Comparison of ENCODE assay signal across 19 cellular contexts in the genomic region with DNA sequence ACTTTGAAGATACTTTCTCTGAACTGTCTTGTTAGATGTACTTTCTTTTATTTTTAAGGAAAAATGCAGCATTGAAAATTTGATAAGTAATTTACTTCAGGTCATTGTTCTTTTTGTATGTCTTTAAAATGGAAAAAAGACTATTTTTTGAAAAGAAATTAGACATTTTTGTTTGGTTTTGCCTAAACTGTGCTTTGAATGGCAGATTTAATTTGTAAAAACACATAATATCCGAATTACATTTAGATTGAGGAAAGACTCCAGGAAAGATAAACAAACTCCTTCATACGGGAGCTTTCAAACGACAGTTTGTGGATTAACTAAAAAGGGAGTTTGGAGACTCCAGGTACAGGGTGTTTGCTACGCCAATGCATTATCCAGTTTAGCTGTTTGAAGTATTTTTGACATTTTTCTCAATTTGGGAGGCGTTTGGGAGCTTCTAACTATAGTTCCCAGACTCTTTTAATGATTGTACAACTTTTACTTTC. TPM values are rescaled to one million over a fixed set of nuclear protein-coding genes. Genes with fewer than 3 reads are reported as not detected.
A peak's percentile ranks its signal among the peaks of the same experiment; 100 is the strongest.
DNase-seq lines count a peak whose midpoint lies in the region; ATAC-seq and TF ChIP-seq lines count a peak whose summit lies in the region.
"Had no signal": no experiment of that assay in that cellular context is flagged by ENCODE, and none has a peak within 500 bp of the region (broad histone marks: within the 10 kb centered on the region; RNA-seq: fewer than 3 reads in every experiment).

No MANE protein-coding gene starts in this region.

- no peak for TF ChIP-seq CTCF in GM23338 (conservative IDR thresholded peaks at IDR 0.05; ENCODE audit: low read depth in 2 of 2)
- no peak for TF ChIP-seq CTCF in chondrocyte (IDR thresholded peaks at IDR 0.05)
- no peak for TF ChIP-seq CTCF in nephron (IDR thresholded peaks at IDR 0.05; ENCODE audit: unreplicated experiment in 3 of 3)
- TF ChIP-seq CTCF in suprapubic skin (IDR thresholded peaks at IDR 0.05) = no peak
- no peak for TF ChIP-seq CTCF in GM10248 (IDR thresholded peaks at IDR 0.05; ENCODE audit: control extremely low read depth, extremely low read depth, low read depth, missing control alignments)

- CTCF ChIA-PET in GM10248 (lab: Yijun Ruan, JAX) = interaction anchor here (1.2 kb wide), 1 partner anchor 16 kb away, joined by 3 read pairs; no protein-coding TSS in a partner anchor

- peaks cover 2% of the 10 kb centered on the region for H3K27me3 Mint-ChIP-seq in GM23338 (ENCODE audit: insufficient read depth, low read depth, poor library complexity)
- H3K27me3 Mint-ChIP-seq in chondrocyte (ENCODE audit: low read depth) = no peaks in the 10 kb centered on the region
- peaks cover 4% of the 10 kb centered on the region for H3K27me3 Mint-ChIP-seq in nephron (ENCODE audit: low read depth)
- H3K27me3 Mint-ChIP-seq: stimulated activated naive B cell treated with anti-CD40 and anti-IgM and Interleukin-4, amounts not matched to agents 10 μg/mL and 1 μg/mL and 100 μg/mL, for 72 hours had no signal

- no peaks in the 10 kb centered on the region for H3K36me3 ChIP-seq in GM23338 (ENCODE audit: insufficient read depth)
- no peaks in the 10 kb centered on the region for H3K36me3 ChIP-seq in suprapubic skin
- H3K36me3 ChIP-seq: BE2C, cardiac muscle cell, pancreas had no signal

- H3K36me3 Mint-ChIP-seq in GM23338 (ENCODE audit: low read depth) (no peaks in the 10 kb centered on the region), chondrocyte (ENCODE audit: low read depth) (no peaks in the 10 kb centered on the region), nephron (ENCODE audit: low read depth) (peaks cover 20% of the 10 kb centered on the region)
- H3K36me3 Mint-ChIP-seq: activated naive CD4-positive, alpha-beta T cell treated with anti-CD3 and anti-CD28 coated beads, Interleukin-2, amount 50 U/mL, for 72 hours had no signal

- H3K27ac Mint-ChIP-seq in GM23338 (no peak overlapping the region), chondrocyte (ENCODE audit: unreplicated experiment) (peak overlapping the region; percentile 8), nephron (peak overlapping the region; percentile 48 to 89 (median 80))
- H3K27ac Mint-ChIP-seq: activated naive CD4-positive, alpha-beta T cell treated with anti-CD3 and anti-CD28 coated beads, Interleukin-2, amount 50 U/mL, for 72 hours; activated T-cell treated with anti-CD3 and anti-CD28 coated beads, Interleukin-2, amount 50 U/mL, for 24 hours; memory B cell; stimulated activated naive B cell treated with anti-CD40 and anti-IgM and Interleukin-4, amounts not matched to agents 10 μg/mL and 1 μg/mL and 100 μg/mL, for 72 hours had no signal

- no peak overlapping the region for H3K27ac ChIP-seq in GM23338 (ENCODE audit: low read depth)
- peak overlapping the region; percentile 34 for H3K27ac ChIP-seq in suprapubic skin
- H3K27ac ChIP-seq: cardiac muscle cell, pancreas had no signal

- H3K4me3 Mint-ChIP-seq in GM23338 (no peak overlapping the region), chondrocyte (ENCODE audit: unreplicated experiment) (no peak overlapping the region), nephron (peak overlapping the region in 1 of 3 experiments; percentile 1)
- H3K4me3 Mint-ChIP-seq: activated T-cell treated with anti-CD3 and anti-CD28 coated beads, Interleukin-2, amount 50 U/mL, for 24 hours; memory B cell; stimulated activated naive B cell treated with anti-CD40 and anti-IgM and Interleukin-4, amounts not matched to agents 10 μg/mL and 1 μg/mL and 100 μg/mL, for 72 hours had no signal

- H3F3A ChIP-seq in GM23338 (replicated peaks; ENCODE audit: low read depth) = no peaks in the 10 kb centered on the region

- H3K79me2 ChIP-seq in GM23338 (replicated peaks; ENCODE audit: insufficient read depth) = no peaks in the 10 kb centered on the region

- no peaks in the 10 kb centered on the region for H3K27me3 ChIP-seq in GM23338 (ENCODE audit: insufficient read depth)
- H3K27me3 ChIP-seq in suprapubic skin = no peaks in the 10 kb centered on the region
- H3K27me3 ChIP-seq: cardiac muscle cell, pancreas had no signal

- ATAC-seq in GM23338 (no peak), HG03565 (IDR thresholded peaks at IDR 0.05; ENCODE audit: unreplicated experiment) (no peak), HG03342 (IDR thresholded peaks at IDR 0.05; ENCODE audit: unreplicated experiment) (no peak)
- ATAC-seq: activated naive CD4-positive, alpha-beta T cell treated with anti-CD3 and anti-CD28 coated beads, Interleukin-2, amount 50 U/mL, for 72 hours; pancreas; stimulated activated naive B cell treated with anti-CD40 and anti-IgM and Interleukin-4, amounts not matched to agents 10 μg/mL and 1 μg/mL and 100 μg/mL, for 72 hours had no signal

- H3K4me2 ChIP-seq in GM23338 = no peak overlapping the region

- no peak for DNase-seq in GM23338 (ENCODE audit: low spot score)
- no peak for DNase-seq in chondrocyte (ENCODE audit: low spot score)
- DNase-seq in suprapubic skin (ENCODE audit: low spot score in 2 of 2) = no peak
- no peak for DNase-seq in GM10248 (ENCODE audit: extremely low spot score)
- DNase-seq in GOT3 (lab: John Stamatoyannopoulos, UW) = no peak
- DNase-seq: activated CD4-positive, alpha-beta T cell treated with anti-CD3 and anti-CD28 coated beads, Interleukin-2, amount 50 U/mL, for 4 hours; activated T-cell treated with anti-CD3 and anti-CD28 coated beads, Interleukin-2, amount 50 U/mL, for 24 hours; BE2C; DMS53; NCI-H187; NCI-H446 treated with DMSO at 0.1 percent for 48 hours; pancreas; stimulated activated naive B cell treated with anti-CD40 and anti-IgM and Interleukin-4, amounts not matched to agents 10 μg/mL and 1 μg/mL and 100 μg/mL, for 72 hours had no signal

- WGBS in suprapubic skin = 31% methylated on average over 5 of the region's 5 CpGs

- TF ChIP-seq EP300 in suprapubic skin (IDR thresholded peaks at IDR 0.05) = no peak

- peak overlapping the region; percentile 1; the same call in 1 of the 2 replicates for H2AFZ ChIP-seq in GM23338

- TF ChIP-seq POLR2A in suprapubic skin (IDR thresholded peaks at IDR 0.05) = no peak

- H3K9me3 ChIP-seq in suprapubic skin = no peaks in the 10 kb centered on the region
- H3K9me3 ChIP-seq: BE2C, pancreas had no signal

- no peaks in the 10 kb centered on the region for H3K9me3 Mint-ChIP-seq in GM23338
- no peaks in the 10 kb centered on the region for H3K9me3 Mint-ChIP-seq in chondrocyte (ENCODE audit: low read depth)
- H3K9me3 Mint-ChIP-seq in nephron = no peaks in the 10 kb centered on the region
- H3K9me3 Mint-ChIP-seq: activated T-cell treated with anti-CD3 and anti-CD28 coated beads, Interleukin-2, amount 50 U/mL, for 24 hours had no signal

- no peaks in the 10 kb centered on the region for H3K9me2 ChIP-seq in GM23338 (ENCODE audit: insufficient read depth)

- peaks cover 9% of the 10 kb centered on the region; the same call in 2 of the 3 replicates for H3K4me1 Mint-ChIP-seq in GM23338
- H3K4me1 Mint-ChIP-seq in chondrocyte (ENCODE audit: low read depth) = peaks cover 50% of the 10 kb centered on the region
- peaks cover 61% of the 10 kb centered on the region for H3K4me1 Mint-ChIP-seq in nephron
- H3K4me1 Mint-ChIP-seq: memory B cell had no signal

- H3K4me1 ChIP-seq in GM23338 (ENCODE audit: insufficient read depth) = peaks cover 12% of the 10 kb centered on the region; the same call in 1 of the 2 replicates
- peaks cover 7% of the 10 kb centered on the region for H3K4me1 ChIP-seq in suprapubic skin
- H3K4me1 ChIP-seq: BE2C, pancreas had no signal

- H3K4me3 ChIP-seq in GM23338 (no peak overlapping the region), suprapubic skin (no peak overlapping the region)
- H3K4me3 ChIP-seq: cardiac muscle cell, pancreas had no signal

- H4K20me1 ChIP-seq in GM23338 (replicated peaks; ENCODE audit: insufficient read depth) = no peaks in the 10 kb centered on the region

- POLR2A ChIA-PET in GM10248 (lab: Yijun Ruan, JAX) = no interaction called here

TF ChIP-seq in GM23338, 12 proteins besides CTCF, POLR2A, EP300 and RAD21:
- TF ChIP-seq ZNF114 (CRISPR knock-in tag; IDR thresholded peaks at IDR 0.05) (no peak), EZH2 (IDR thresholded peaks at IDR 0.05; ENCODE audit: low read depth, unreplicated experiment) (no peak), NANOG (IDR thresholded peaks at IDR 0.05; ENCODE audit: borderline replicate concordance) (no peak)

RNA-seq across cellular contexts. Expression of a gene that starts 36.1 kb away (rescaled TPM):
- 0.17 and 0.23 TPM in 2 replicates for total RNA-seq in GM23338 (2014; rRNA removed; shearing (Covaris generic))
- polyA plus RNA-seq in GM23338 (2016; fragmentation: Nextera tagmentation; extraction: Ambion mirVana) = 0.45 and 0.47 TPM in 2 replicates
- total RNA-seq in chondrocyte (2.8 to 4.9 TPM (median 4.0 TPM) in 3 replicates), suprapubic skin (1 to 10 TPM; 1.3 to 5.6 (median 3.6) TPM)
- total RNA-seq: activated naive CD4-positive, alpha-beta T cell treated with anti-CD3 and anti-CD28 coated beads, Interleukin-2, amount 50 U/mL, for 72 hours had no signal
